25 cellular contexts compared by ENCODE assay signal in genomic region chr13:98961204-98962105, GRCh38. TPM values are rescaled to one million over a fixed set of nuclear protein-coding genes. Genes with fewer than 3 reads are reported as not detected.
DNase-seq lines count a peak whose midpoint lies in the region; ATAC-seq and TF ChIP-seq lines count a peak whose summit lies in the region.
"Had no signal": no experiment of that assay in that cellular context is flagged by ENCODE, and none has a peak within 500 bp of the region (broad histone marks: within the 10 kb centered on the region; RNA-seq: fewer than 3 reads in every experiment).

No MANE protein-coding gene starts in this region.

- H3K9me3 ChIP-seq in gastroesophageal sphincter = no peaks in the 10 kb centered on the region
- H3K9me3 ChIP-seq: ovary, sigmoid colon, tibial nerve had no signal

- TF ChIP-seq CTCF in RWPE1 (conservative IDR thresholded peaks at IDR 0.05; ENCODE audit: low read depth) (no peak), gastroesophageal sphincter (IDR thresholded peaks at IDR 0.05) (no peak)

- H3K4me3 ChIP-seq in gastroesophageal sphincter = no peak overlapping the region
- H3K4me3 ChIP-seq: GM23338, ovary, sigmoid colon, tibial nerve had no signal

- no peaks in the 10 kb centered on the region for H3K36me3 ChIP-seq in gastroesophageal sphincter
- H3K36me3 ChIP-seq: ovary, sigmoid colon, tibial nerve had no signal

- POLR2A ChIA-PET in RWPE1 (lab: Yijun Ruan, JAX; ENCODE audit: low non-redundant PET) = no interaction called here

- CTCF ChIA-PET in RWPE1 (lab: Yijun Ruan, JAX) = interaction anchor here (0.6 kb wide), 2 partner anchors 9 to 227 kb away, joined by 4 to 6 read pairs; no protein-coding TSS in a partner anchor

- DNase-seq in EH (ENCODE audit: low read depth) = peak; percentile 48
- peak; percentile 17 for DNase-seq in RWPE1 (ENCODE audit: low spot score)
- peak; percentile 59 for DNase-seq in posterior vena cava (ENCODE audit: low spot score)
- DNase-seq in hepatic stellate cell (ENCODE audit: low spot score) = no peak
- DNase-seq in G401 (ENCODE audit: low spot score) = no peak
- DNase-seq in cerebellum (ENCODE audit: low spot score) = no peak
- DNase-seq: activated CD8-positive, alpha-beta memory T cell treated with anti-CD3 and anti-CD28 coated beads, Interleukin-2, amount 50 U/mL, for 4 hours; activated effector memory CD4-positive, alpha-beta T cell treated with anti-CD3 and anti-CD28 coated beads, Interleukin-2, amount 50 U/mL, for 16 hours; amniotic stem cell; CD4-positive, alpha-beta T cell; cerebellar nuclear complex; DMS153; effector memory CD4-positive, alpha-beta T cell; hippocampal formation; KG1; naive thymus-derived CD4-positive, alpha-beta T cell; NCI-H2029; ovary; sigmoid colon; stimulated activated naive CD4-positive, alpha-beta T cell; T-helper 2 cell had no signal

- intact Hi-C loops in posterior vena cava (cut with DNase I) = no loop called here

- no peak for ATAC-seq in gastroesophageal sphincter
- ATAC-seq in GM18868 (IDR thresholded peaks at IDR 0.05; ENCODE audit: unreplicated experiment) = no peak
- ATAC-seq: GM23338; naive thymus-derived CD4-positive, alpha-beta T cell had no signal

- WGBS in gastroesophageal sphincter (ENCODE audit: low coverage in 1 of 2), 2 donors = 100% methylated on average over 1 of the region's 13 CpGs

- TF ChIP-seq EP300 in gastroesophageal sphincter (IDR thresholded peaks at IDR 0.05) = no peak

- TF ChIP-seq POLR2A in gastroesophageal sphincter (IDR thresholded peaks at IDR 0.05) = no peak

- peaks cover 2 to 92% (median 17%) of the 10 kb centered on the region in 3 donors for H3K4me1 ChIP-seq in gastroesophageal sphincter

- no peaks in the 10 kb centered on the region for H3K27me3 ChIP-seq in gastroesophageal sphincter
- H3K27me3 ChIP-seq: ovary, sigmoid colon, tibial nerve had no signal

- H3K27ac ChIP-seq in RWPE1 (no peak overlapping the region; the same call in 1 of the 2 replicates), gastroesophageal sphincter (peak overlapping the region in 3 of 4 donors; percentile 1 to 59 (median 53))
- H3K27ac ChIP-seq: ovary had no signal

- in situ Hi-C loops in G401 (cut with HindIII; ENCODE audit: low sequenced_read_pairs) = no loop called here

RNA-seq across cellular contexts. Expression of gene DOCK9, which starts 16.4 kb away (rescaled TPM):
- total RNA-seq in gastroesophageal sphincter = 100 to 1,000 TPM in 3 of 4 donors, 10 to 100 TPM in 1; 84.1 to 203 (median 150) TPM
- 10 to 100 TPM; 85.3 to 91.7 TPM for total RNA-seq in posterior vena cava
- total RNA-seq in G401 (2014; rRNA removed; shearing (Covaris generic)) = 0.18 and 0.51 TPM in 2 replicates
- total RNA-seq in cerebellum = 65.5 TPM

Comparison
In these comparisons a context has a peak if more than half of its experiments do, and no peak if none do; other contexts are left out.
1. DNase-seq: peak in EH (single experiment), RWPE1 (single experiment) and posterior vena cava (single experiment); none in hepatic stellate cell (single experiment), G401 (single experiment) and cerebellum (single experiment).
2. RNA of gene DOCK9, which starts 16.4 kb away (total RNA-seq): 84.1 to 203 TPM in gastroesophageal sphincter, 85.3 to 91.7 TPM in posterior vena cava and 65.5 TPM in cerebellum (single experiment); 0.18 to 0.51 TPM in G401; every median in the first group is over 10 times any median in the second.